8 cellular contexts compared by ENCODE assay signal in the genomic region with DNA sequence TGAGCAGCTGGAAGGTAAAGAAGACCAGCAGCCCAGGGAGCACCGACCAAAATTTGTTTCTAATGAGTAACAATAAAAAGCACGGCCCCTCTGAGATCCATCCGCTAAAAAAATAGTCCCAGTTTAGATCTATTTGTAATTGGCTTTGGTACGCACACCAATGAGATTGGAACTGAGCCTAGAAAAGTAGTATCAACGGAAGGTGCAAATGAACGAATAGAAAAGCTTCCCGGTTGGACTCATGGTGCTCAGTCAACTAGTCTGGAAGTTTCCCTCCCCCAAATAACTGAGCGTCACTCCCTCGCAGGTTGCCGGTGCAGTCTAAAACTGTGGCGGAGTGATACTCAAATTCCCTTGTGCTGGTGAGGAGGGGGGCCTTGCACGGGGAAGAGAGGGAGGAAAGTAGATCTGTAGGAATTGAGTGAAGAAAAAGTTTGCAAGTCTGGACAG. TPM values are rescaled to one million over a fixed set of nuclear protein-coding genes. Genes with fewer than 3 reads are reported as not detected.
DNase-seq lines count a peak whose midpoint lies in the region; ATAC-seq, FAIRE-seq and TF ChIP-seq lines count a peak whose summit lies in the region.

A gene (plus strand): TSS at position 405 of the 450 bp plus-strand sequence. CDS start 288 bp downstream, outside the sequence.

- no peaks in the 10 kb centered on the region for H3K9me3 ChIP-seq in left ventricle myocardium inferior (replicated peaks)

- no peaks in the 10 kb centered on the region for H3K36me3 ChIP-seq in left ventricle myocardium inferior

- TF ChIP-seq POLR2A in GM12891 (IDR thresholded peaks at IDR 0.05; ENCODE audit: low read depth, low read length), result no peak

- no peak for TF ChIP-seq CTCF in left ventricle myocardium inferior (IDR thresholded peaks at IDR 0.05; ENCODE audit: borderline replicate concordance)

- peak; percentile 70 for DNase-seq in NCI-H2081 treated with DMSO at 0.1 percent for 48 hours (lab: John Stamatoyannopoulos, UW)
- peak; percentile 38 for DNase-seq in amniotic stem cell (lab: John Stamatoyannopoulos, UW)
- peak; percentile 27 for DNase-seq in left ventricle myocardium inferior
- DNase-seq in pons (ENCODE audit: low spot score), result peak; percentile 41
- DNase-seq in GM12891 (ENCODE audit: insufficient read length, low spot score), result no peak

- peak within 1 kb of the TSS; percentile 82 for H3K27ac ChIP-seq in left ventricle myocardium inferior (replicated peaks)

- peak within 1 kb of the TSS; percentile 38 for H3K4me3 ChIP-seq in GM08714 (ENCODE audit: low read length)
- H3K4me3 ChIP-seq in left ventricle myocardium inferior, result peak within 1 kb of the TSS; percentile 68

- H3K4me1 ChIP-seq in left ventricle myocardium inferior, result no peaks in the 10 kb centered on the region

- ATAC-seq in GM21717 (IDR thresholded peaks at IDR 0.05; ENCODE audit: unreplicated experiment) (no peak), HG03460 (IDR thresholded peaks at IDR 0.05; ENCODE audit: unreplicated experiment) (no peak)

- no peaks in the 10 kb centered on the region for H3K27me3 ChIP-seq in left ventricle myocardium inferior (ENCODE audit: low read depth)

- FAIRE-seq in GM12891 (lab: Jason Lieb, UNC), result no peak

- intact Hi-C loops in left ventricle myocardium inferior (cut with micrococcal nuclease), result no loop called here

TF ChIP-seq in GM12891, 5 proteins besides CTCF, POLR2A, EP300 and RAD21:
- TF ChIP-seq TAF1 (IDR thresholded peaks at IDR 0.05; ENCODE audit: low read depth, low read length), result no peak
- no peak for TF ChIP-seq POU2F2 (IDR thresholded peaks at IDR 0.05; ENCODE audit: low read depth, low read length)
- TF ChIP-seq SPI1 (IDR thresholded peaks at IDR 0.05; ENCODE audit: low read depth, low read length), result no peak
- no peak for TF ChIP-seq PAX5 (IDR thresholded peaks at IDR 0.05; ENCODE audit: insufficient read depth, low read length, severe bottlenecking)
- TF ChIP-seq POLR2AphosphoS5 (IDR thresholded peaks at IDR 0.05; ENCODE audit: low read depth, low read length), result no peak

RNA-seq across cellular contexts. Expression of the gene that starts here (rescaled TPM):
- 10.8 TPM for total RNA-seq in left ventricle myocardium inferior
- not detected for polyA plus RNA-seq in GM12891 (2012; ENCODE audit: low read depth, missing spikeins)
